ENCODE assay signal across 8 cellular contexts in genomic region chr1:160083968-160084770, GRCh38. TPM values are rescaled to one million over a fixed set of nuclear protein-coding genes. Genes with fewer than 3 reads are reported as not detected.
A peak's percentile ranks its signal among the peaks of the same experiment; 100 is the strongest.
DNase-seq lines count a peak whose midpoint lies in the region; ATAC-seq and TF ChIP-seq lines count a peak whose summit lies in the region.

No MANE protein-coding gene starts in this region.

- DNase-seq in GM12864 (ENCODE audit: low read depth) = no peak
- DNase-seq in HL-60 (ENCODE audit: low read depth in 1 of 2, low spot score in 1 of 2) = peak; percentile 41 to 51
- DNase-seq in T-helper 2 cell = peak; percentile 37 to 74 (median 60)
- DNase-seq in body of pancreas = peak; percentile 89 to 93 (median 90)
- DNase-seq in iPS-NIHi11 (ENCODE audit: low spot score) = peak; percentile 89
- peak; percentile 83 for DNase-seq in stimulated activated CD4-positive, alpha-beta T cell treated with anti-CD3 and anti-CD28 coated beads, Interleukin-15, amount 100 ng/mL, for 24 hours
- no peak for DNase-seq in OCI-M2 (lab: John Stamatoyannopoulos, UW; ENCODE audit: unreplicated experiment)
- DNase-seq in DMS114 treated with DMSO at 0.1 percent for 48 hours (lab: John Stamatoyannopoulos, UW; ENCODE audit: unreplicated experiment) = no peak

- peaks cover 33% of the 10 kb centered on the region for H3K27me3 ChIP-seq in HL-60 (ENCODE audit: insufficient read depth, poor library complexity, severe bottlenecking)
- peaks cover 0 to 14% of the 10 kb centered on the region in 2 donors for H3K27me3 ChIP-seq in body of pancreas

- H3K36me3 ChIP-seq in body of pancreas (replicated peaks in 1 of 2; ENCODE audit: insufficient read depth in 1 of 2, low read depth in 2 of 2) = no peaks in the 10 kb centered on the region

- no peak for TF ChIP-seq POLR2A in body of pancreas (IDR thresholded peaks at IDR 0.05)

- H3K27ac ChIP-seq in HL-60 (replicated peaks) (no peak overlapping the region), body of pancreas (no peak overlapping the region)

- intact Hi-C loops in body of pancreas (cut with DNase I) = no loop called here

- H3K4me1 ChIP-seq in body of pancreas = peaks cover 15% of the 10 kb centered on the region

- TF ChIP-seq CTCF in GM12864 (IDR thresholded peaks at IDR 0.05; ENCODE audit: low read depth, low read length, missing control alignments) (peak; percentile 93), HL-60 (IDR thresholded peaks at IDR 0.05; ENCODE audit: insufficient read depth, low read length) (peak; percentile 48), body of pancreas (IDR thresholded peaks at IDR 0.05) (peak; percentile 50 to 87 (median 81))

- no peaks in the 10 kb centered on the region for H3K9me3 ChIP-seq in body of pancreas

- peak; percentile 91 for ATAC-seq in body of pancreas

- WGBS in body of pancreas, 2 donors = 12 to 64% methylated on average over 9 to 89 of the region's 96 CpGs

- H3K4me3 ChIP-seq in GM12864 (ENCODE audit: low read depth, low read length) (peak overlapping the region; percentile 39; the same call in 1 of the 2 replicates), HL-60 (replicated peaks; ENCODE audit: insufficient read depth, low read length) (peak overlapping the region; percentile 36), body of pancreas (no peak overlapping the region)

RNA-seq across cellular contexts. Expression of gene KCNJ9, which starts 2.8 kb away (rescaled TPM):
- not detected for total RNA-seq in body of pancreas

RNA-seq across cellular contexts. Expression of gene KCNJ10, which starts 14.2 kb away (rescaled TPM):
- total RNA-seq in body of pancreas = not detected

RNA-seq across cellular contexts. Expression of gene IGSF8, which starts 14.2 kb away (rescaled TPM):
- total RNA-seq in body of pancreas = 10 to 100 TPM; 18.4 to 46.8 TPM

RNA-seq across cellular contexts. Expression of gene ATP1A2, which starts 31.4 kb away (rescaled TPM):
- 10 to 100 TPM in 1 of 2 donors, 1 to 10 TPM in 1; 1.6 to 41.2 TPM for total RNA-seq in body of pancreas

RNA-seq across cellular contexts. Expression of gene PIGM, which starts 52.4 kb away (rescaled TPM):
- total RNA-seq in body of pancreas = 1 to 10 TPM; 4.9 to 7.8 TPM

Comparison
In these comparisons a context has a peak if more than half of its experiments do, and no peak if none do; other contexts are left out.
1. DNase-seq: peak in HL-60 (2 of 2), T-helper 2 cell (5 of 5), body of pancreas (4 of 4), iPS-NIHi11 (single experiment) and stimulated activated CD4-positive, alpha-beta T cell treated with anti-CD3 and anti-CD28 coated beads, Interleukin-15, amount 100 ng/mL, for 24 hours (single experiment); none in GM12864 (single experiment), OCI-M2 (single experiment) and DMS114 treated with DMSO at 0.1 percent for 48 hours (single experiment).
2. H3K4me3 ChIP-seq: peak in GM12864 (single experiment) and HL-60 (single experiment); none in body of pancreas (0 of 2).
3. Peak in every context shown above with its lines, with median percentiles within 50 percentile points of each other: CTCF ChIP-seq.